10 cellular contexts compared by ENCODE assay signal in the genomic region with DNA sequence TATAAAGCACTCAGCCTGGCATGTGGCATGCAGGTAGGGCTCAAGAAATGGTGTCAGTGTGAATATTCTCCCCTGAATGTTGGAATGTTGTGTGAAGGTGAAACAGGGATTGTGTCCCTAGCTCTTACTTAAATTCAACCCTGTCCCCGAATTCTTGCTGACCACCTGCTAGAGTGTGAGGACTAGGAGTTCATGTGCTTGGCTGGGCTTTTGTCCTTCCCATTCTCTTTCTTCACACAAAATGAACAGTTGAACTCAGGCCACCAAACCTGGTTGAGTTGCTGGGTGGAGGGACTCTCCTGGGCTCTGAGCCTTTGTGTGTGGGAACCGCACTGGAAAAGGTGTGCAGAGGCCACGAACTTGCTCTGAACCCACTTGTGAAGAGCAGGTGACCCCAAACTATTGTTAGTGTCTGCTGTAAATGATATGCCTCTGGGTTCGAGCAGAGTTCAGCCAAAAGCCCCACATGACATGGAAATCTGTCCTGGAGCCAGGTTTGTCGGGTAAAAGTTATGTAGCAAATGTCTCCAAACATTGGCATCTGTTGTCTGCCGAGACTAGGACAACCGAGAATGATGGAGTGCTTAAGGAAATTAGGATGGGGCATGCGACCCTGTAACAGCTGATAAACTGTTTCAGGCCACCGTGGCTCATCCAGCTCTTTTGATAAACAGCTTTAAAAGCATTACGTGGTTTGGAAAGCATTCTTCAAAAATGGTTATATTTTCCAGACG.
DNase-seq lines count a peak whose midpoint lies in the region; ATAC-seq and TF ChIP-seq lines count a peak whose summit lies in the region.
"Had no signal": no experiment of that assay in that cellular context is flagged by ENCODE, and none has a peak within 500 bp of the region (broad histone marks: within the 10 kb centered on the region; RNA-seq: fewer than 3 reads in every experiment).

No MANE protein-coding gene starts in this region.

- H3K9ac ChIP-seq in muscle layer of colon (ENCODE audit: low read length): no peak overlapping the region

- no peak overlapping the region for H3K4me3 ChIP-seq in choroid plexus epithelial cell (ENCODE audit: low read depth, low read length)
- H3K4me3 ChIP-seq in muscle layer of colon (ENCODE audit: low read depth in 1 of 2, low read length in 2 of 2): no peak overlapping the region
- no peak overlapping the region for H3K4me3 ChIP-seq in aorta (ENCODE audit: low read length in 2 of 2)
- H3K4me3 ChIP-seq in mucosa of descending colon: no peak overlapping the region

- H3K36me3 Mint-ChIP-seq in activated naive CD4-positive, alpha-beta T cell treated with anti-CD3 and anti-CD28 coated beads, Interleukin-2, amount 50 U/mL, for 24 hours: peaks cover 10% of the 10 kb centered on the region

- intact Hi-C loops in aorta (cut with DNase I): no loop called here
- intact Hi-C loops in mucosa of descending colon (cut with DNase I, micrococcal nuclease): loop anchor here in 1 of 2 donors (10.0 kb wide), 1 partner anchor 141 kb away; the partner anchor contains the start of gene DHRS3

- H3K27ac Mint-ChIP-seq in activated naive CD4-positive, alpha-beta T cell treated with anti-CD3 and anti-CD28 coated beads, Interleukin-2, amount 50 U/mL, for 24 hours: peak overlapping the region; percentile 98

- no peaks in the 10 kb centered on the region for H3K9me3 Mint-ChIP-seq in activated naive CD4-positive, alpha-beta T cell treated with anti-CD3 and anti-CD28 coated beads, Interleukin-2, amount 50 U/mL, for 24 hours

- TF ChIP-seq CTCF in choroid plexus epithelial cell (conservative IDR thresholded peaks at IDR 0.05; ENCODE audit: low read depth, low read length) (no peak), mucosa of descending colon (IDR thresholded peaks at IDR 0.05) (no peak)

- H3K4me3 Mint-ChIP-seq in activated naive CD4-positive, alpha-beta T cell treated with anti-CD3 and anti-CD28 coated beads, Interleukin-2, amount 50 U/mL, for 24 hours: peak overlapping the region; percentile 84

- 12 to 15% methylated on average over 11 of the region's 11 CpGs for WGBS in aorta, 2 donors

- no peak for DNase-seq in activated naive CD4-positive, alpha-beta T cell treated with anti-CD3 and anti-CD28 coated beads, Interleukin-2, amount 50 U/mL, for 16 hours
- DNase-seq in choroid plexus epithelial cell (ENCODE audit: low read depth): peak; percentile 61
- DNase-seq in aorta: no peak
- no peak for DNase-seq in mucosa of descending colon
- DNase-seq: HCEC 1CT, NCI-H526 had no signal

- H3K27me3 ChIP-seq in muscle layer of colon (ENCODE audit: control insufficient read depth in 1 of 2, insufficient read depth in 2 of 2, low read length in 2 of 2) (no peaks in the 10 kb centered on the region), aorta (ENCODE audit: control insufficient read depth in 1 of 2, insufficient read depth in 2 of 2, low read length in 1 of 2) (no peaks in the 10 kb centered on the region)

- H3K9me3 ChIP-seq in muscle layer of colon (ENCODE audit: low read length) (no peaks in the 10 kb centered on the region), aorta (ENCODE audit: control insufficient read depth, low read length) (no peaks in the 10 kb centered on the region), mucosa of descending colon (no peaks in the 10 kb centered on the region)

- peaks cover 95% of the 10 kb centered on the region for H3K4me1 Mint-ChIP-seq in activated naive CD4-positive, alpha-beta T cell treated with anti-CD3 and anti-CD28 coated beads, Interleukin-2, amount 50 U/mL, for 24 hours

- no peaks in the 10 kb centered on the region for H3K27me3 Mint-ChIP-seq in activated naive CD4-positive, alpha-beta T cell treated with anti-CD3 and anti-CD28 coated beads, Interleukin-2, amount 50 U/mL, for 24 hours

- H3K27ac ChIP-seq in muscle layer of colon (ENCODE audit: low read depth, low read length): peak overlapping the region; percentile 73
- H3K27ac ChIP-seq in aorta (ENCODE audit: low read depth in 1 of 2, low read length in 2 of 2): peak overlapping the region in 1 of 2 donors; percentile 13

- peak; percentile 9 for ATAC-seq in aorta (ENCODE audit: low FRiP score)
- no peak for ATAC-seq in mucosa of descending colon
- ATAC-seq in GM19023 (IDR thresholded peaks at IDR 0.05; ENCODE audit: unreplicated experiment): no peak
- ATAC-seq in HG02885 (IDR thresholded peaks at IDR 0.05; ENCODE audit: poor library complexity, unreplicated experiment): no peak

- H3K36me3 ChIP-seq in muscle layer of colon (ENCODE audit: insufficient read depth, low read length) (no peaks in the 10 kb centered on the region), aorta (ENCODE audit: control insufficient read depth in 1 of 2, insufficient read depth in 2 of 2, low read length in 1 of 2) (no peaks in the 10 kb centered on the region), mucosa of descending colon (ENCODE audit: low read depth) (peaks cover 5% of the 10 kb centered on the region)

- H3K4me1 ChIP-seq in muscle layer of colon (ENCODE audit: insufficient read depth, low read length) (peaks cover 83% of the 10 kb centered on the region), aorta (ENCODE audit: control insufficient read depth in 1 of 2, insufficient read depth in 2 of 2, low read length in 2 of 2) (peaks cover 5 to 16% of the 10 kb centered on the region in 2 donors), mucosa of descending colon (ENCODE audit: low read depth) (peaks cover 45% of the 10 kb centered on the region)
